ENCODE assay signal across 1 cellular context in the genomic region with DNA sequence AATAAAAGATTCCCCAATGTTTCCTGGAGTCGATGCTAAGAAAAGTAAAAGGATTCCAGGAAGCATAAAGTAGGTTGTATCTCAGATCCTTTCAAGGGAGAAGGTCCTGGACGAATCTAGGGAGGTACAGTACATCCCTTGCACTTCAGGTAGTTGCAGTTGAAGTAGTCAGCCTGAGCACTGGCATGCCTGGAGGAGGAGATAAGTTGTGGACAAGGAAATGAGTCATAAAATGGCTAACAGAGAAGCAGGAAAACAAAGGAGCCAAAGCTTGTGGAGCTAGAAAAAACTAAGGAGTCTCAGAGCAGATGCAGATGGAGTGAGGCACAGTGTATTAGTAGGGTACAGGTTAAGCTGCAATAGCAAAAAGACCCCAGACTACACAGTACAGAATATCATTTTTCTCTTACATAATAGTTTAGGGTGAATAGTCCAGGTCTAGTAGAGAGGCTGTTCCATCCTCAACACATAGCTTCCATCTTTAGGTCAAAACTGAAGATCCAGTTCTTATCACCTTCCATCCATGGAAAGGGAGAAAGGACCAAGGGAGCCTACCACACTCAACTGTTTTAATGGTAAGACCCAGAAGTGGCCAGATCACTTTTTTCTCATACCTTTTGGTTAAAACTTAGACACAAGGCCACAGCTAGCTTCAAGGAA.
A peak's percentile ranks its signal among the peaks of the same experiment; 100 is the strongest.
TF ChIP-seq lines count a peak whose summit lies in the region.

No MANE protein-coding gene starts in this region.

TF ChIP-seq in endothelial cell of umbilical vein, 7 proteins besides CTCF, POLR2A, EP300 and RAD21 (continued from another document):
- peak; percentile 83 for TF ChIP-seq GATA2 (IDR thresholded peaks at IDR 0.05; ENCODE audit: insufficient read depth, insufficient read length, low read depth, low read length)
